ENCODE assay signal across 15 cellular contexts in the genomic region with DNA sequence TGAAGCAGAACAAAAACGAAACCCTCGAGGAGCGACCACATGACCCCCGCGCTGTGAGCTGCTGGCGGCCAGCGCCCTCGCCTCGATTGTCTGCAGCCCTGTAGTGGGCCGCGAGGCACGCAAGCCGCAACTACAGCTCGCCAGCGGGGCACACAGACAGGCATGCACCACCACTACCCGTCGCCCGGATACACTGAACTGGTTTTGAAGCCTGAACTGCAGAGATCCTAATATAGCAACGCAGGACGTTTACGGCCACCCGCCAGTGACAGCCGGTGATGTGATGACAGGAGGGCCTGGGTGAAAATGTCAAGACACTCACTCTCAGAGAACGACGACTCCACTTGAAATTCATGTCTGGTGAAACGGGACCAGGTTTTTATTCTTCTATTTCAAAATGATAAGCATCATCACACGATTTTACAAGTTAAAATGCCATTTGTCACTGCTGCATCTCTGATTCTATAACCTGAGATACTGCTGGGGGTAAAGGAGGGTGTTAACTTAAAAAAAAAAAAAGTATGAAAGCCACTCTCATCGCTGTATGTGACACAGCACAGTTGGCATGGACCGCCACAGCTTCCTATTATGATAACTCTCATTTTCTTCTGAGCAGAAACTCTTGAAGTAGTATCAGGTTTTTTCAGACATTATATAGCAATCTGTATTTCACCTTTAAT.
DNase-seq lines count a peak whose midpoint lies in the region; ATAC-seq, FAIRE-seq and TF ChIP-seq lines count a peak whose summit lies in the region.
"Had no signal": no experiment of that assay in that cellular context is flagged by ENCODE, and none has a peak within 500 bp of the region (broad histone marks: within the 10 kb centered on the region; RNA-seq: fewer than 3 reads in every experiment).

No MANE protein-coding gene starts in this region.

- no peak overlapping the region for H3K14ac ChIP-seq in trophoblast cell (ENCODE audit: low read length)

- H4K91ac ChIP-seq in trophoblast cell (ENCODE audit: low read depth, low read length) = no peak overlapping the region

- H3K4me1 Mint-ChIP-seq in naive thymus-derived CD4-positive, alpha-beta T cell = peaks cover 0 to 11% (median 0%) of the 10 kb centered on the region in 7 donors

- no peaks in the 10 kb centered on the region; the same call in 1 of the 2 replicates for H4K20me1 ChIP-seq in GM12878 (ENCODE audit: control insufficient read depth, insufficient read depth)

- H3K79me2 ChIP-seq in GM12878 (ENCODE audit: control insufficient read depth, insufficient read depth, low read length) (no peaks in the 10 kb centered on the region), trophoblast cell (ENCODE audit: control insufficient read depth, insufficient read depth, low read length, poor library complexity) (no peaks in the 10 kb centered on the region)

- no peak overlapping the region for H3K23ac ChIP-seq in trophoblast cell (ENCODE audit: low read length)

- H3K4me3 ChIP-seq in GM12878 (no peak overlapping the region), right atrium auricular region (no peak overlapping the region), trophoblast cell (ENCODE audit: low read depth, low read length) (peak overlapping the region; percentile 23), gastrocnemius medialis (no peak overlapping the region)
- no peak overlapping the region for H3K4me3 ChIP-seq in naive thymus-derived CD4-positive, alpha-beta T cell (ENCODE audit: low read length)
- H3K4me3 ChIP-seq: BLaER1 treated with 17β-estradiol and CSF1 and Interleukin-3, amounts not matched to agents 10 nM and 100 nM; PC-9 had no signal

- H3K79me1 ChIP-seq in trophoblast cell (ENCODE audit: low read length) = no peaks in the 10 kb centered on the region

- H3K4ac ChIP-seq in trophoblast cell (ENCODE audit: low read depth, low read length) = no peak overlapping the region

- WGBS in GM12878 (ENCODE audit: insufficient coverage, insufficient replicate concordance, low lambda C conversion rate, missing lambda C conversion rate) = 96% methylated on average over 26 of the region's 29 CpGs
- no CpG with 5 or more reads among the region's 29 CpGs for WGBS in trophoblast cell (ENCODE audit: extremely low coverage, insufficient coverage, insufficient read length)

- H2AFZ ChIP-seq in GM12878 (ENCODE audit: control insufficient read depth, low read depth, low read length) (no peak overlapping the region), trophoblast cell (ENCODE audit: insufficient read depth, low read length, poor library complexity) (no peak overlapping the region)
- H2AFZ ChIP-seq: PC-9 had no signal

- H3K27ac ChIP-seq in GM12878 (ENCODE audit: control insufficient read depth, insufficient read depth) (no peak overlapping the region), right atrium auricular region (peak overlapping the region; percentile 32 to 65), trophoblast cell (ENCODE audit: low read depth, low read length) (no peak overlapping the region), gastrocnemius medialis (no peak overlapping the region)
- no peak overlapping the region for H3K27ac ChIP-seq in naive thymus-derived CD4-positive, alpha-beta T cell (ENCODE audit: low read depth, low read length)
- H3K27ac ChIP-seq: BLaER1 treated with 17β-estradiol and CSF1 and Interleukin-3, amounts not matched to agents 10 nM and 100 nM; PC-9 had no signal

- H3K4me2 ChIP-seq in GM12878 (ENCODE audit: control insufficient read depth, insufficient read depth) (no peak overlapping the region), trophoblast cell (ENCODE audit: low read length) (no peak overlapping the region)
- H3K4me2 ChIP-seq: BLaER1 treated with 17β-estradiol and CSF1 and Interleukin-3, amounts not matched to agents 10 nM and 100 nM; PC-9 had no signal

- TF ChIP-seq POLR2A in GM12878 (IDR thresholded peaks at IDR 0.05; ENCODE audit: low read depth, low read length) (no peak), gastrocnemius medialis (IDR thresholded peaks at IDR 0.05) (no peak)

- H3K4me1 ChIP-seq in GM12878 (ENCODE audit: control insufficient read depth, insufficient read depth, low read length) = no peaks in the 10 kb centered on the region
- peaks cover 0 to 5% of the 10 kb centered on the region in 2 donors for H3K4me1 ChIP-seq in right atrium auricular region
- H3K4me1 ChIP-seq in trophoblast cell (ENCODE audit: control insufficient read depth in 1 of 2, insufficient read depth in 2 of 2, low read length in 2 of 2) = no peaks in the 10 kb centered on the region
- H3K4me1 ChIP-seq in gastrocnemius medialis = peaks cover 0 to 6% of the 10 kb centered on the region in 2 donors
- no peaks in the 10 kb centered on the region for H3K4me1 ChIP-seq in naive thymus-derived CD4-positive, alpha-beta T cell (ENCODE audit: control insufficient read depth in 2 of 2, insufficient read depth in 2 of 2, low read length in 2 of 2)

- RAD21 ChIA-PET in GM12878 (lab: Charles Lee; ENCODE audit: unreplicated experiment) = no interaction called here

- H3K18ac ChIP-seq in trophoblast cell (ENCODE audit: low read length) = peak overlapping the region; percentile 51

- no peak overlapping the region for H2BK12ac ChIP-seq in trophoblast cell (ENCODE audit: low read length)

- DNase-seq in GM12878 (ENCODE audit: low read depth, low spot score) = no peak
- DNase-seq in Right ventricle myocardium superior = peak; percentile 77
- peak; percentile 64 for DNase-seq in right atrium auricular region (ENCODE audit: low spot score)
- DNase-seq in trophoblast cell = no peak
- DNase-seq in gastrocnemius medialis = no peak
- DNase-seq in NCI-H526 treated with DMSO at 0.1 percent for 48 hours (lab: John Stamatoyannopoulos, UW) = no peak
- no peak for DNase-seq in SHP77 treated with DMSO at 0.1 percent for 48 hours (lab: John Stamatoyannopoulos, UW)
- DNase-seq in naive thymus-derived CD4-positive, alpha-beta T cell = no peak
- DNase-seq: ACHN; CD4-positive, alpha-beta memory T cell; GOT3; NCI-H187; PC-9 had no signal

- intact Hi-C loops in GM12878 (cut with micrococcal nuclease; ENCODE audit: unreplicated experiment) (loop anchor here (1.0 kb wide), 1 partner anchor 299 kb away; no protein-coding TSS in a partner anchor), Right ventricle myocardium superior (cut with DNase I) (no loop called here), gastrocnemius medialis (cut with DNase I; ENCODE audit: low total_unique reads) (no loop called here)
- intact Hi-C loops in naive thymus-derived CD4-positive, alpha-beta T cell (cut with micrococcal nuclease) = no loop called here

- POLR2A ChIA-PET in GM12878 (lab: Charles Lee) = no interaction called here
- POLR2A ChIA-PET in naive thymus-derived CD4-positive, alpha-beta T cell (lab: Charles Lee) = no interaction called here

- H2AK5ac ChIP-seq in trophoblast cell (ENCODE audit: low read length) = no peak overlapping the region

- peaks cover 0 to 66% (median 16%) of the 10 kb centered on the region in 5 donors for H3K36me3 Mint-ChIP-seq in naive thymus-derived CD4-positive, alpha-beta T cell

- no peak overlapping the region for H4K8ac ChIP-seq in trophoblast cell (ENCODE audit: low read depth, low read length)

- in situ Hi-C loops in GM12878 (cut with MboI) = no loop called here
- in situ Hi-C loops in gastrocnemius medialis (cut with MboI; ENCODE audit: low sequenced_read_pairs in 4 of 4) = no loop called here

- H3K36me3 ChIP-seq in GM12878 (ENCODE audit: control insufficient read depth in 2 of 2, insufficient read depth in 2 of 2, low read length in 1 of 2) (peaks cover 9 to 30% of the 10 kb centered on the region in 2 experiments), right atrium auricular region (peaks cover 54% of the 10 kb centered on the region), trophoblast cell (ENCODE audit: control insufficient read depth in 1 of 2, insufficient read depth in 2 of 2, low read length in 2 of 2) (peaks cover 61 to 67% of the 10 kb centered on the region in 2 experiments), gastrocnemius medialis (peaks cover 6 to 70% of the 10 kb centered on the region in 2 donors)
- peaks cover 10 to 70% (median 16%) of the 10 kb centered on the region in 3 experiments for H3K36me3 ChIP-seq in naive thymus-derived CD4-positive, alpha-beta T cell (ENCODE audit: control insufficient read depth in 2 of 3, insufficient read depth in 3 of 3, low read length in 3 of 3)

- no peak for TF ChIP-seq EP300 in GM12878 (IDR thresholded peaks at IDR 0.05; ENCODE audit: borderline replicate concordance in 1 of 2, control insufficient read depth in 1 of 2, low read depth in 2 of 2, low read length in 2 of 2)

- H3K9me3 ChIP-seq in GM12878 (replicated peaks; ENCODE audit: control insufficient read depth, insufficient read depth, low read length) = no peaks in the 10 kb centered on the region
- H3K9me3 ChIP-seq in right atrium auricular region = no peaks in the 10 kb centered on the region
- peaks cover 2% of the 10 kb centered on the region for H3K9me3 ChIP-seq in trophoblast cell (ENCODE audit: insufficient read depth, low read depth, low read length)
- no peaks in the 10 kb centered on the region for H3K9me3 ChIP-seq in gastrocnemius medialis
- no peaks in the 10 kb centered on the region for H3K9me3 ChIP-seq in naive thymus-derived CD4-positive, alpha-beta T cell (ENCODE audit: control insufficient read depth in 2 of 3, low read length in 3 of 3)
- H3K9me3 ChIP-seq: BLaER1 treated with 17β-estradiol and CSF1 and Interleukin-3, amounts not matched to agents 10 nM and 100 nM had no signal

- TSS peak; percentile 36 for BruUV-seq in GM12878 (replicated peaks; lab: Mats Ljungman, UMichigan)

- no peaks in the 10 kb centered on the region for H3K27me3 Mint-ChIP-seq in naive thymus-derived CD4-positive, alpha-beta T cell
- H3K27me3 Mint-ChIP-seq: CD4-positive, alpha-beta memory T cell had no signal

- no peaks in the 10 kb centered on the region for H3K9me3 Mint-ChIP-seq in naive thymus-derived CD4-positive, alpha-beta T cell
- H3K9me3 Mint-ChIP-seq: CD4-positive, alpha-beta memory T cell had no signal

- CTCF ChIA-PET in GM12878 (lab: Yijun Ruan, JAX) = interaction anchor here (0.6 kb wide), 1 partner anchor 222 kb away, joined by 3 read pairs; no protein-coding TSS in a partner anchor
- CTCF ChIA-PET in naive thymus-derived CD4-positive, alpha-beta T cell (lab: Charles Lee) = no interaction called here

- TF ChIP-seq RAD21 in GM12878 (IDR thresholded peaks at IDR 0.05; ENCODE audit: insufficient read depth, low read depth, low read length) = no peak

- ATAC-seq in GM12878 = no peak
- peak; percentile 91 for ATAC-seq in Right ventricle myocardium superior (ENCODE audit: poor library complexity)
- ATAC-seq in gastrocnemius medialis = no peak
- no peak for ATAC-seq in naive thymus-derived CD4-positive, alpha-beta T cell

- H3K4me3 Mint-ChIP-seq in naive thymus-derived CD4-positive, alpha-beta T cell = no peak overlapping the region
- H3K4me3 Mint-ChIP-seq: CD4-positive, alpha-beta memory T cell had no signal

- no peak overlapping the region for H4K12ac ChIP-seq in trophoblast cell (ENCODE audit: low read depth, low read length)

- no peak overlapping the region for H2BK120ac ChIP-seq in trophoblast cell (ENCODE audit: insufficient read depth, low read length, poor library complexity)

- H3K27me3 ChIP-seq in GM12878 (replicated peaks in 1 of 2; ENCODE audit: control insufficient read depth in 2 of 2, insufficient read depth in 2 of 2, low read length in 1 of 2) (no peaks in the 10 kb centered on the region), right atrium auricular region (no peaks in the 10 kb centered on the region), trophoblast cell (ENCODE audit: insufficient read depth, low read length) (no peaks in the 10 kb centered on the region), gastrocnemius medialis (no peaks in the 10 kb centered on the region)
- H3K27me3 ChIP-seq in naive thymus-derived CD4-positive, alpha-beta T cell (ENCODE audit: control insufficient read depth in 2 of 2, insufficient read depth in 2 of 2, low read length in 2 of 2) = no peaks in the 10 kb centered on the region
- H3K27me3 ChIP-seq: BLaER1 treated with 17β-estradiol and CSF1 and Interleukin-3, amounts not matched to agents 10 nM and 100 nM had no signal

- H3K9ac ChIP-seq in GM12878 (ENCODE audit: control insufficient read depth, insufficient read depth, low read length) = no peak overlapping the region
- H3K9ac ChIP-seq in trophoblast cell (ENCODE audit: low read length) = no peak overlapping the region
- H3K9ac ChIP-seq: BLaER1 treated with 17β-estradiol and CSF1 and Interleukin-3, amounts not matched to agents 10 nM and 100 nM had no signal

- FAIRE-seq in GM12878 (lab: Jason Lieb, UNC) = no peak
- FAIRE-seq: GM12892 had no signal

- H2BK5ac ChIP-seq in trophoblast cell (ENCODE audit: low read depth, low read length, poor library complexity) = no peak overlapping the region

- TF ChIP-seq CTCF in GM12878 (IDR thresholded peaks at IDR 0.05 in 2 of 3, conservative IDR thresholded peaks at IDR 0.05 in 1 of 3; ENCODE audit: control insufficient read depth in 2 of 3, extremely low read depth in 1 of 3, insufficient read depth in 1 of 3, low read depth in 3 of 3, low read length in 3 of 3) (no peak), right atrium auricular region (IDR thresholded peaks at IDR 0.05) (no peak), gastrocnemius medialis (IDR thresholded peaks at IDR 0.05 in 4 of 5, conservative IDR thresholded peaks at IDR 0.05 in 1 of 5) (no peak)

- H3K27ac Mint-ChIP-seq in naive thymus-derived CD4-positive, alpha-beta T cell = peak overlapping the region in 1 of 9 donors; percentile 51

- SMC1A ChIA-PET in GM12878 (lab: Charles Lee; ENCODE audit: uncharacterized antibody, unreplicated experiment) = interaction anchor here (1.0 kb wide), 1 partner anchor 55 kb away, joined by 3 read pairs; no protein-coding TSS in a partner anchor

Comparison
In these comparisons a context has a peak if more than half of its experiments do, and no peak if none do; other contexts are left out.
1. DNase-seq: peak in Right ventricle myocardium superior (single experiment) and right atrium auricular region (single experiment); none in GM12878 (single experiment), trophoblast cell (0 of 2), gastrocnemius medialis (0 of 2), NCI-H526 treated with DMSO at 0.1 percent for 48 hours (single experiment), SHP77 treated with DMSO at 0.1 percent for 48 hours (single experiment) and naive thymus-derived CD4-positive, alpha-beta T cell (0 of 9).
2. H3K27ac ChIP-seq: peak in right atrium auricular region (2 of 2); none in GM12878 (single experiment), trophoblast cell (single experiment), gastrocnemius medialis (0 of 4) and naive thymus-derived CD4-positive, alpha-beta T cell (single experiment).